ENCODE assay signal across 10 cellular contexts in genomic region chr16:56279132-56279531, GRCh38.
DNase-seq lines count a peak whose midpoint lies in the region; ATAC-seq, FAIRE-seq and TF ChIP-seq lines count a peak whose summit lies in the region.
"Had no signal": no experiment of that assay in that cellular context is flagged by ENCODE, and none has a peak within 500 bp of the region (broad histone marks: within the 10 kb centered on the region; RNA-seq: fewer than 3 reads in every experiment).

No MANE protein-coding gene starts in this region.

- CTCF ChIA-PET in CD4-positive, alpha-beta T cell (lab: Charles Lee): interaction anchor here (0.9 to 1.8 kb wide), 3 partner anchors 18 to 77 kb away, joined by 3 to 5 read pairs (median 4); no protein-coding TSS in a partner anchor

- no peak for FAIRE-seq in GM12892 (lab: Jason Lieb, UNC)

- peak; percentile 87 for ATAC-seq in CD4-positive, alpha-beta T cell (ENCODE audit: poor library complexity)
- ATAC-seq: psoas muscle had no signal

- H3K9me3 ChIP-seq in CD4-positive, alpha-beta T cell (ENCODE audit: control insufficient read depth, low read length): no peaks in the 10 kb centered on the region
- no peaks in the 10 kb centered on the region for H3K9me3 ChIP-seq in KOPT-K1 (ENCODE audit: insufficient read depth, low read length, poor library complexity, severe bottlenecking)
- H3K9me3 ChIP-seq: psoas muscle had no signal

- peak overlapping the region; percentile 78 for H3K27ac Mint-ChIP-seq in CD4-positive, alpha-beta T cell

- H3K36me3 Mint-ChIP-seq in CD4-positive, alpha-beta T cell (ENCODE audit: low read depth): no peaks in the 10 kb centered on the region

- TF ChIP-seq CTCF in CD4-positive, alpha-beta T cell (IDR thresholded peaks at IDR 0.05): no peak

- TF ChIP-seq POLR2A in GM12892 (IDR thresholded peaks at IDR 0.05; ENCODE audit: low read depth, low read length): no peak

- H3K27me3 Mint-ChIP-seq in CD4-positive, alpha-beta T cell: no peaks in the 10 kb centered on the region

- no peaks in the 10 kb centered on the region for H3K36me3 ChIP-seq in KOPT-K1 (ENCODE audit: insufficient read depth, low read length)

- intact Hi-C loops in CD4-positive, alpha-beta T cell (cut with DNase I, micrococcal nuclease): no loop called here
- intact Hi-C loops in posterior vena cava (cut with DNase I): no loop called here

- peaks cover 3% of the 10 kb centered on the region for H3K27me3 ChIP-seq in CD4-positive, alpha-beta T cell (ENCODE audit: control insufficient read depth, insufficient read depth, low read length)

- H3K4me3 Mint-ChIP-seq in CD4-positive, alpha-beta T cell: peak overlapping the region; percentile 31

- DNase-seq in CD4-positive, alpha-beta T cell: peak; percentile 5 to 45 (median 28)
- peak; percentile 50 for DNase-seq in activated T-cell treated with anti-CD3 and anti-CD28 coated beads, Interleukin-2, amount 50 U/mL, for 1 hour
- DNase-seq in posterior vena cava (ENCODE audit: low spot score): peak; percentile 61
- no peak for DNase-seq in OCI-M1 (lab: John Stamatoyannopoulos, UW)
- no peak for DNase-seq in anterior cingulate cortex (lab: John Stamatoyannopoulos, UW)
- DNase-seq in GM12892 (ENCODE audit: insufficient read length): no peak
- DNase-seq in COLO668 (lab: John Stamatoyannopoulos, UW; ENCODE audit: unreplicated experiment): no peak
- DNase-seq: psoas muscle had no signal

- POLR2A ChIA-PET in CD4-positive, alpha-beta T cell (lab: Charles Lee): interaction anchor here (1.6 kb wide), 1 partner anchor 17 kb away, joined by 7 read pairs; no protein-coding TSS in a partner anchor

- no peak overlapping the region for H3K27ac ChIP-seq in CD4-positive, alpha-beta T cell (ENCODE audit: low read depth, low read length)
- peak overlapping the region; percentile 58 for H3K27ac ChIP-seq in KOPT-K1 (ENCODE audit: low read depth, low read length, poor library complexity, severe bottlenecking)
- H3K27ac ChIP-seq: C4-2B, psoas muscle had no signal

- peaks cover 17% of the 10 kb centered on the region for H3K4me1 Mint-ChIP-seq in CD4-positive, alpha-beta T cell (ENCODE audit: low read depth)

- no peaks in the 10 kb centered on the region for H3K9me3 Mint-ChIP-seq in CD4-positive, alpha-beta T cell

Comparison
In these comparisons a context has a peak if more than half of its experiments do, and no peak if none do; other contexts are left out.
1. DNase-seq: peak in CD4-positive, alpha-beta T cell (10 of 10), activated T-cell treated with anti-CD3 and anti-CD28 coated beads, Interleukin-2, amount 50 U/mL, for 1 hour (single experiment) and posterior vena cava (single experiment); none in OCI-M1 (single experiment), anterior cingulate cortex (0 of 58), GM12892 (single experiment) and COLO668 (single experiment).